Comparison of ENCODE assay signal across 11 cellular contexts in genomic region chr2:219274392-219274921, GRCh38. TPM values are rescaled to one million over a fixed set of nuclear protein-coding genes. Genes with fewer than 3 reads are reported as not detected.
DNase-seq lines count a peak whose midpoint lies in the region; ATAC-seq and TF ChIP-seq lines count a peak whose summit lies in the region.
"Had no signal": no experiment of that assay in that cellular context is flagged by ENCODE, and none has a peak within 500 bp of the region (broad histone marks: within the 10 kb centered on the region; RNA-seq: fewer than 3 reads in every experiment).

No MANE protein-coding gene starts in this region.

- H3K36me3 ChIP-seq in MG63: no peaks in the 10 kb centered on the region
- H3K36me3 ChIP-seq in muscle layer of duodenum (ENCODE audit: control insufficient read depth in 1 of 2, insufficient read depth in 2 of 2, low read length in 2 of 2): peaks cover 0 to 4% of the 10 kb centered on the region in 2 donors

- no peaks in the 10 kb centered on the region for H3K9me3 ChIP-seq in AG04450 (ENCODE audit: control insufficient read depth, insufficient read depth, low read length)
- no peaks in the 10 kb centered on the region for H3K9me3 ChIP-seq in MG63
- no peaks in the 10 kb centered on the region for H3K9me3 ChIP-seq in muscle layer of duodenum (ENCODE audit: control insufficient read depth in 1 of 2, low read length in 2 of 2)

- no peak for TF ChIP-seq CTCF in AG04450 (IDR thresholded peaks at IDR 0.05; ENCODE audit: low read depth, low read length)

- CTCF ChIA-PET in AG04450 (lab: Charles Lee): interaction anchor here (1.2 to 1.6 kb wide), 4 partner anchors 18 to 115 kb away, joined by 3 to 9 read pairs (median 4); no protein-coding TSS in a partner anchor

- H3K4me3 ChIP-seq in AG04450 (ENCODE audit: low read depth, low read length): 0 out of 2 replicates have a peak overlapping the region, but pooled peaks have one; percentile 13
- no peak overlapping the region for H3K4me3 ChIP-seq in MG63
- H3K4me3 ChIP-seq in muscle layer of duodenum (ENCODE audit: low read depth in 1 of 2, low read length in 2 of 2): no peak overlapping the region

- H3K4me1 ChIP-seq in muscle layer of duodenum (ENCODE audit: control insufficient read depth in 1 of 2, insufficient read depth in 2 of 2, low read length in 2 of 2): peaks cover 11 to 22% of the 10 kb centered on the region in 2 donors

- DNase-seq in AG04450 (ENCODE audit: low read depth, low spot score) (peak; percentile 37), MG63 (peak; percentile 75), dedifferentiated amniotic fluid mesenchymal stem cell (ENCODE audit: extremely low spot score) (peak; percentile 89), cerebellar cortex (ENCODE audit: low spot score) (no peak), DMS114 treated with DMSO at 0.1 percent for 48 hours (lab: John Stamatoyannopoulos, UW; ENCODE audit: unreplicated experiment) (no peak), NCI-H187 treated with DMSO at 0.1 percent for 48 hours (lab: John Stamatoyannopoulos, UW) (no peak)
- DNase-seq: GOT3, immature natural killer cell had no signal

- POLR2A ChIA-PET in AG04450 (lab: Yijun Ruan, JAX): interaction anchor here (0.7 to 1.1 kb wide), 2 partner anchors 21 to 22 kb away, joined by 3 to 4 read pairs; partner anchors contain the start of genes TUBA4A and TUBA4B

- H3K27me3 ChIP-seq in AG04450 (ENCODE audit: control insufficient read depth, insufficient read depth, low read length): peaks cover 4% of the 10 kb centered on the region
- H3K27me3 ChIP-seq in MG63: no peaks in the 10 kb centered on the region
- no peaks in the 10 kb centered on the region for H3K27me3 ChIP-seq in muscle layer of duodenum (ENCODE audit: low read depth, low read length)

- H3K27ac ChIP-seq in AG04450 (ENCODE audit: low read depth, low read length) (peak overlapping the region; percentile 68), muscle layer of duodenum (ENCODE audit: low read length) (peak overlapping the region; percentile 29)

- ATAC-seq in GM21737 (IDR thresholded peaks at IDR 0.05; ENCODE audit: unreplicated experiment): no peak

RNA-seq across cellular contexts. Expression of gene DNAJB2, which starts 4.7 kb away (rescaled TPM):
- polyA plus RNA-seq in AG04450 (2011; rRNA removed): 40.6 and 41.1 TPM in 2 replicates
- polyA minus RNA-seq in AG04450 (2011; rRNA and poly(A)+ RNA removed): 49.0 and 66.1 TPM in 2 replicates
- 55.0 and 56.4 TPM in 2 replicates for total RNA-seq in MG63 (2014; rRNA removed; shearing (Covaris generic); ENCODE audit: low replicate concordance)

RNA-seq across cellular contexts. Expression of gene TUBA4A, which starts 20.7 kb away (rescaled TPM):
- polyA plus RNA-seq in AG04450 (2011; rRNA removed): 22.4 and 22.6 TPM in 2 replicates
- 8.5 and 9.5 TPM in 2 replicates for polyA minus RNA-seq in AG04450 (2011; rRNA and poly(A)+ RNA removed)
- total RNA-seq in MG63 (2014; rRNA removed; shearing (Covaris generic); ENCODE audit: low replicate concordance): 3.1 and 7.7 TPM in 2 replicates

RNA-seq across cellular contexts. Expression of gene TUBA4B, which starts 21.4 kb away (rescaled TPM):
- polyA plus RNA-seq in AG04450 (2011; rRNA removed): not detected in 2 replicates
- not detected in 2 replicates for polyA minus RNA-seq in AG04450 (2011; rRNA and poly(A)+ RNA removed)
- not detected in 2 replicates for total RNA-seq in MG63 (2014; rRNA removed; shearing (Covaris generic); ENCODE audit: low replicate concordance)
- total RNA-seq: NCI-H460 had no signal
- polyA plus RNA-seq: immature natural killer cell had no signal

RNA-seq across cellular contexts. Expression of gene STK16, which starts 29.2 kb away (rescaled TPM):
- polyA plus RNA-seq in AG04450 (2011; rRNA removed): 33.9 and 36.6 TPM in 2 replicates
- polyA minus RNA-seq in AG04450 (2011; rRNA and poly(A)+ RNA removed): 33.2 and 51.3 TPM in 2 replicates
- 14.4 and 26.0 TPM in 2 replicates for total RNA-seq in MG63 (2014; rRNA removed; shearing (Covaris generic); ENCODE audit: low replicate concordance)

RNA-seq across cellular contexts. Expression of gene GLB1L, which starts 29.2 kb away (rescaled TPM):
- 8.8 and 9.6 TPM in 2 replicates for polyA plus RNA-seq in AG04450 (2011; rRNA removed)
- 6.2 and 7.4 TPM in 2 replicates for polyA minus RNA-seq in AG04450 (2011; rRNA and poly(A)+ RNA removed)
- total RNA-seq in MG63 (2014; rRNA removed; shearing (Covaris generic); ENCODE audit: low replicate concordance): 2.3 and 13.0 TPM in 2 replicates

Comparison
In these comparisons a context has a peak if more than half of its experiments do, and no peak if none do; other contexts are left out.
1. DNase-seq: peak in AG04450 (single experiment), MG63 (single experiment) and dedifferentiated amniotic fluid mesenchymal stem cell (single experiment); none in cerebellar cortex (single experiment), DMS114 treated with DMSO at 0.1 percent for 48 hours (single experiment) and NCI-H187 treated with DMSO at 0.1 percent for 48 hours (single experiment).